17 cellular contexts compared by ENCODE assay signal in genomic region chr7:85595639-85596268, GRCh38.
DNase-seq lines count a peak whose midpoint lies in the region; ATAC-seq and TF ChIP-seq lines count a peak whose summit lies in the region.
"Had no signal": no experiment of that assay in that cellular context is flagged by ENCODE, and none has a peak within 500 bp of the region (broad histone marks: within the 10 kb centered on the region; RNA-seq: fewer than 3 reads in every experiment).

No MANE protein-coding gene starts in this region.

- H3K4me1 Mint-ChIP-seq in T-helper 2 cell treated with Interferon-gamma antibody and Interleukin-4, amounts not matched to agents 5 μg/mL and 100 μg/mL, for 36 hours (ENCODE audit: low read depth) = no peaks in the 10 kb centered on the region
- H3K4me1 Mint-ChIP-seq: activated CD4-positive, alpha-beta memory T cell treated with anti-CD3 and anti-CD28 coated beads, Interleukin-2, amount 10 ng/mL, durations not matched to agents 7 days and 5 days had no signal

- no peaks in the 10 kb centered on the region for H3K36me3 Mint-ChIP-seq in T-helper 2 cell treated with Interferon-gamma antibody and Interleukin-4, amounts not matched to agents 5 μg/mL and 100 μg/mL, for 36 hours (ENCODE audit: low read depth)

- no peak overlapping the region for H3K4me3 Mint-ChIP-seq in T-helper 2 cell treated with Interferon-gamma antibody and Interleukin-4, amounts not matched to agents 5 μg/mL and 100 μg/mL, for 36 hours
- H3K4me3 Mint-ChIP-seq: activated CD4-positive, alpha-beta memory T cell treated with anti-CD3 and anti-CD28 coated beads, Interleukin-2, amount 10 ng/mL, durations not matched to agents 7 days and 5 days had no signal

- DNase-seq in cardiac muscle cell (ENCODE audit: low read depth in 1 of 2, low spot score in 1 of 2) (peak; percentile 11 to 44), left cardiac atrium (no peak), adipocyte (ENCODE audit: low read depth) (peak; percentile 78), fibroblast of the aortic adventitia (ENCODE audit: low read depth) (peak; percentile 62), SIG-M5 treated with dmso at 0.1 percent for 504 hours (lab: John Stamatoyannopoulos, UW; ENCODE audit: unreplicated experiment) (no peak)
- DNase-seq in T-helper 2 cell treated with Interferon-gamma antibody and Interleukin-4, amounts not matched to agents 5 μg/mL and 100 μg/mL, for 36 hours (ENCODE audit: low spot score) = no peak
- DNase-seq: activated CD4-positive, alpha-beta memory T cell treated with anti-CD3 and anti-CD28 coated beads, Interleukin-2, amount 10 ng/mL, durations not matched to agents 7 days and 5 days; activated T-cell treated with anti-CD3 and anti-CD28 coated beads, Interleukin-2, amount 50 U/mL, for 48 hours; NCI-H2081; nucleus accumbens; Peyer's patch; sigmoid colon; stimulated activated CD4-positive, alpha-beta T cell treated with anti-CD3 and anti-CD28 coated beads, Interleukin-2, amount 100 ng/mL, for 48 hours; SW 1271 had no signal

- H3K9ac ChIP-seq in adipocyte (ENCODE audit: low read length) = no peak overlapping the region

- no peak overlapping the region for H3K27ac Mint-ChIP-seq in T-helper 2 cell treated with Interferon-gamma antibody and Interleukin-4, amounts not matched to agents 5 μg/mL and 100 μg/mL, for 36 hours
- H3K27ac Mint-ChIP-seq: activated CD4-positive, alpha-beta memory T cell treated with anti-CD3 and anti-CD28 coated beads, Interleukin-2, amount 10 ng/mL, durations not matched to agents 7 days and 5 days had no signal

- no peaks in the 10 kb centered on the region for H3K27me3 ChIP-seq in cardiac muscle cell
- no peaks in the 10 kb centered on the region for H3K27me3 ChIP-seq in adipocyte (replicated peaks; ENCODE audit: control insufficient read depth, insufficient read depth, low read length)
- H3K27me3 ChIP-seq: hepatocyte, Peyer's patch, sigmoid colon had no signal

- intact Hi-C loops in left cardiac atrium (cut with DNase I) = no loop called here

- H3K36me3 ChIP-seq in cardiac muscle cell (no peaks in the 10 kb centered on the region), adipocyte (ENCODE audit: control insufficient read depth, insufficient read depth, low read length, severe bottlenecking) (no peaks in the 10 kb centered on the region)
- H3K36me3 ChIP-seq: Peyer's patch, sigmoid colon had no signal

- H3K9me3 Mint-ChIP-seq in T-helper 2 cell treated with Interferon-gamma antibody and Interleukin-4, amounts not matched to agents 5 μg/mL and 100 μg/mL, for 36 hours = no peaks in the 10 kb centered on the region
- H3K9me3 Mint-ChIP-seq: activated CD4-positive, alpha-beta memory T cell treated with anti-CD3 and anti-CD28 coated beads, Interleukin-2, amount 10 ng/mL, durations not matched to agents 7 days and 5 days had no signal

- no peak for ATAC-seq in left cardiac atrium
- no peak for ATAC-seq in HG02798 (IDR thresholded peaks at IDR 0.05; ENCODE audit: poor library complexity, unreplicated experiment)
- ATAC-seq in GM21381 (IDR thresholded peaks at IDR 0.05; ENCODE audit: unreplicated experiment) = no peak

- TF ChIP-seq CTCF in cardiac muscle cell (IDR thresholded peaks at IDR 0.05; ENCODE audit: low read depth, low read length) = no peak
- no peak for TF ChIP-seq CTCF in fibroblast of the aortic adventitia (IDR thresholded peaks at IDR 0.05; ENCODE audit: insufficient read depth, low read length)

- H3K4me3 ChIP-seq in cardiac muscle cell (no peak overlapping the region), adipocyte (ENCODE audit: low read length) (peak overlapping the region; percentile 27), fibroblast of the aortic adventitia (ENCODE audit: low read depth, low read length) (no peak overlapping the region)
- H3K4me3 ChIP-seq: hepatocyte, Peyer's patch, sigmoid colon had no signal

- no peaks in the 10 kb centered on the region for H3K27me3 Mint-ChIP-seq in T-helper 2 cell treated with Interferon-gamma antibody and Interleukin-4, amounts not matched to agents 5 μg/mL and 100 μg/mL, for 36 hours (ENCODE audit: low read depth)
- H3K27me3 Mint-ChIP-seq: activated CD4-positive, alpha-beta memory T cell treated with anti-CD3 and anti-CD28 coated beads, Interleukin-2, amount 10 ng/mL, durations not matched to agents 7 days and 5 days had no signal

- H3K9me3 ChIP-seq in cardiac muscle cell (ENCODE audit: low read depth) (no peaks in the 10 kb centered on the region), adipocyte (ENCODE audit: control insufficient read depth, low read length) (no peaks in the 10 kb centered on the region)
- H3K9me3 ChIP-seq: Peyer's patch, sigmoid colon had no signal

- H3K4me1 ChIP-seq in cardiac muscle cell (ENCODE audit: low read depth) (peaks cover 47% of the 10 kb centered on the region), adipocyte (ENCODE audit: control insufficient read depth, insufficient read depth, low read length) (peaks cover 13% of the 10 kb centered on the region)
- H3K4me1 ChIP-seq: Peyer's patch had no signal

- peak overlapping the region; percentile 48 for H3K27ac ChIP-seq in cardiac muscle cell
- H3K27ac ChIP-seq: hepatocyte, Peyer's patch, sigmoid colon had no signal

Comparison
In these comparisons a context has a peak if more than half of its experiments do, and no peak if none do; other contexts are left out.
1. DNase-seq: peak in cardiac muscle cell (2 of 2), adipocyte (single experiment) and fibroblast of the aortic adventitia (single experiment); none in left cardiac atrium (single experiment), T-helper 2 cell treated with Interferon-gamma antibody and Interleukin-4, amounts not matched to agents 5 μg/mL and 100 μg/mL, for 36 hours (single experiment) and SIG-M5 treated with dmso at 0.1 percent for 504 hours (single experiment).